Comparison of ENCODE assay signal across 15 cellular contexts in genomic region chrX:18549643-18550042, GRCh38.
"Had no signal": no experiment of that assay in that cellular context is flagged by ENCODE, and none has a peak within 500 bp of the region (broad histone marks: within the 10 kb centered on the region; RNA-seq: fewer than 3 reads in every experiment).

No MANE protein-coding gene starts in this region.

- ATAC-seq: right cardiac atrium; stimulated activated effector memory CD8-positive, alpha-beta T cell treated with anti-CD3 and anti-CD28 coated beads, Interleukin-12 subunit alpha, Interleukin-12 subunit beta, amount 100 ng/mL, for 72 hours; T-cell had no signal

- H3K4me1 Mint-ChIP-seq: T-cell had no signal

- H3K36me3 Mint-ChIP-seq: naive B cell; stimulated activated effector memory CD8-positive, alpha-beta T cell treated with anti-CD3 and anti-CD28 coated beads, Interleukin-12 subunit alpha, Interleukin-12 subunit beta, amount 100 ng/mL, for 72 hours had no signal

- H3K36me3 ChIP-seq: esophagus muscularis mucosa, lower lobe of right lung, thyroid gland had no signal

- H3K27me3 Mint-ChIP-seq: central memory CD8-positive, alpha-beta T cell; dendritic cell treated with granulocyte-macrophage colony-stimulating factor and Interleukin-4, amounts not matched to agents 40 ng/mL and 50 ng/mL, for 4 days had no signal

- H3K27ac ChIP-seq: esophagus muscularis mucosa, lower lobe of right lung, thyroid gland, WERI-Rb-1 had no signal

- H3K4me3 ChIP-seq: esophagus muscularis mucosa, lower lobe of right lung, thyroid gland had no signal

- H3K4me3 Mint-ChIP-seq: activated T-helper 1 cell treated with anti-CD3 and anti-CD28 coated beads, Interleukin-12 subunit alpha, Interleukin-12 subunit beta, Interleukin-2, Interleukin-4 antibody, amounts not matched to agents 30 ng/mL and 10 ng/mL and 1 ng/mL, durations not matched to agents 14 hours and 24 hours and 36 hours; central memory CD8-positive, alpha-beta T cell; dendritic cell treated with granulocyte-macrophage colony-stimulating factor and Interleukin-4, amounts not matched to agents 40 ng/mL and 50 ng/mL, for 4 days; stimulated activated effector memory CD8-positive, alpha-beta T cell treated with anti-CD3 and anti-CD28 coated beads, Interleukin-12 subunit alpha, Interleukin-12 subunit beta, amount 100 ng/mL, for 72 hours; T-cell had no signal

- H3K27ac Mint-ChIP-seq: activated T-helper 1 cell treated with anti-CD3 and anti-CD28 coated beads, Interleukin-12 subunit alpha, Interleukin-12 subunit beta, Interleukin-2, Interleukin-4 antibody, amounts not matched to agents 30 ng/mL and 10 ng/mL and 1 ng/mL, durations not matched to agents 14 hours and 24 hours and 36 hours; dendritic cell treated with granulocyte-macrophage colony-stimulating factor and Interleukin-4, amounts not matched to agents 40 ng/mL and 50 ng/mL, for 4 days; stimulated activated effector memory CD8-positive, alpha-beta T cell treated with anti-CD3 and anti-CD28 coated beads, Interleukin-12 subunit alpha, Interleukin-12 subunit beta, amount 100 ng/mL, for 72 hours; T-cell had no signal

- H3K27me3 ChIP-seq: esophagus muscularis mucosa, thyroid gland had no signal

- H3K9me3 ChIP-seq: esophagus muscularis mucosa, lower lobe of right lung, thyroid gland had no signal

- DNase-seq: activated CD4-positive, alpha-beta T cell treated with anti-CD3 and anti-CD28 coated beads for 48 hours; activated naive CD4-positive, alpha-beta T cell; aorta; lower lobe of right lung; naive B cell; right cardiac atrium; T-cell; T1000; thyroid gland; WERI-Rb-1 had no signal

- H3K9me3 Mint-ChIP-seq: activated T-helper 1 cell treated with anti-CD3 and anti-CD28 coated beads, Interleukin-12 subunit alpha, Interleukin-12 subunit beta, Interleukin-2, Interleukin-4 antibody, amounts not matched to agents 30 ng/mL and 10 ng/mL and 1 ng/mL, durations not matched to agents 14 hours and 24 hours and 36 hours; central memory CD8-positive, alpha-beta T cell; dendritic cell treated with granulocyte-macrophage colony-stimulating factor and Interleukin-4, amounts not matched to agents 40 ng/mL and 50 ng/mL, for 4 days; naive B cell; stimulated activated effector memory CD8-positive, alpha-beta T cell treated with anti-CD3 and anti-CD28 coated beads, Interleukin-12 subunit alpha, Interleukin-12 subunit beta, amount 100 ng/mL, for 72 hours; T-cell had no signal

- H3K4me1 ChIP-seq: esophagus muscularis mucosa, lower lobe of right lung, thyroid gland had no signal
